ENCODE assay signal across 10 cellular contexts in the genomic region with DNA sequence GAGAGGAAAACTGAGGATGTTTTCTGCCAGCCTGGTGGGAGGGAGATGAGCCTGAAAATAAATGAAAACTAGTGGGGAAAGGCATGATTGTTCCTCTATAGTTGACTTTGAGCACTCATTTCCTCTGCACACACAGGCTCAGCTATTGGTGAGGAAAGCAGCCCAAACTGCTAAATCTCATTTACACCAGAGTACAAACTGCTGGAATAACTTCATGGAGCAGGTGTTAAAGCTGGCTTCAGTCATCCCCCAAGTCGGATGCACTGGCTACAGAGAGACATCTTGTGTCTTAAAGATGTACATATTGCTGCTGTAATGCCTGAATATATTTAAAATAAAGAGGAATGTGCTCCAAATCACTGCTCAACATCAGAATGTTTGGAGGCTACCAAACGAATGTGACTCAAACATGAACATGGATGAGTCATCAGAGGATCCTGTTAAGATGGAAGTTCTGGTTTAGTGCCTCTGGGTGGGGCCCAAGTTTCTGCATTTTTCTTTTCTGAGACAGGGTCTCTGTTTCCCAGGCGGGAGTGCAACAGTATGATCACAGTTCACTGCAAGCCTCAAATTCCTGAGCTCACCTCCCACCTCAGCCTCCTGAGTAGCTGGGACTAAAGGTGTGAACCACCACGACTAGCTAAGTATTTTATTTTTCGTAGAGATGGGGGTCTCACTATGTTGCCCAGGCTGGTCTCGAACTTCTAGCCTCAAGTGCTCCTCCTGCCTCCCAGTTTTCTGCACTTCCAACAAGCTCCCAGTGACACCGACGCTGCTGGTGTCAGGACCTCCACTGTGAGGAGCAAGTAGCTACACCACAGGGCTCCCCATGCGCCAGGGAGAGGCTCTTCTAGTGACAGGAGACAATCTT.
DNase-seq lines count a peak whose midpoint lies in the region; ATAC-seq and TF ChIP-seq lines count a peak whose summit lies in the region.
"Had no signal": no experiment of that assay in that cellular context is flagged by ENCODE, and none has a peak within 500 bp of the region (broad histone marks: within the 10 kb centered on the region; RNA-seq: fewer than 3 reads in every experiment).

No MANE protein-coding gene starts in this region.

- H3K36me3 ChIP-seq in osteoblast (ENCODE audit: insufficient read depth, low read length) = peaks cover 4% of the 10 kb centered on the region

- peak; percentile 3 for DNase-seq in DMS53 (lab: John Stamatoyannopoulos, UW)
- DNase-seq in DMS53 treated with DMSO at 0.1 percent for 48 hours (lab: John Stamatoyannopoulos, UW; ENCODE audit: unreplicated experiment) = no peak
- DNase-seq in MV-4-11 (lab: John Stamatoyannopoulos, UW) = peak; percentile 21
- peak; percentile 71 for DNase-seq in dedifferentiated amniotic fluid mesenchymal stem cell (ENCODE audit: extremely low spot score)
- DNase-seq in osteoblast (ENCODE audit: insufficient read length, low spot score, missing footprints) = peak; percentile 94
- DNase-seq in omental fat pad (ENCODE audit: low spot score) = no peak
- no peak for DNase-seq in NCI-H146 treated with DMSO at 0.1 percent for 48 hours (lab: John Stamatoyannopoulos, UW; ENCODE audit: unreplicated experiment)
- DNase-seq: cerebellar nuclear complex had no signal

- peaks cover 12% of the 10 kb centered on the region for H3K4me1 ChIP-seq in osteoblast (ENCODE audit: insufficient read depth, low read length)

- H4K20me1 ChIP-seq in osteoblast (ENCODE audit: insufficient read depth, low read length) = no peaks in the 10 kb centered on the region

- TF ChIP-seq CTCF in osteoblast (IDR thresholded peaks at IDR 0.05; ENCODE audit: extremely low read depth, low read depth, low read length) = no peak
- no peak for TF ChIP-seq CTCF in omental fat pad (IDR thresholded peaks at IDR 0.05)

- no peak overlapping the region for H2AFZ ChIP-seq in osteoblast (ENCODE audit: low read length)

- peak overlapping the region; percentile 77 for H3K4me2 ChIP-seq in osteoblast (ENCODE audit: insufficient read depth, low read length)

- no peaks in the 10 kb centered on the region for H3K9me3 ChIP-seq in osteoblast (ENCODE audit: low read depth, low read length)

- H3K4me3 ChIP-seq in osteoblast (ENCODE audit: insufficient read depth, low read length) = peak overlapping the region; percentile 37

- no peaks in the 10 kb centered on the region for H3K79me2 ChIP-seq in osteoblast (ENCODE audit: insufficient read depth, low read length)

- H3K27ac ChIP-seq in osteoblast (ENCODE audit: low read depth, low read length) = no peak overlapping the region
- H3K27ac ChIP-seq: 22Rv1 had no signal

- ATAC-seq in omental fat pad (ENCODE audit: low FRiP score) (no peak), GM19452 (IDR thresholded peaks at IDR 0.05; ENCODE audit: unreplicated experiment) (no peak)

- no peaks in the 10 kb centered on the region for H3K27me3 ChIP-seq in osteoblast (ENCODE audit: insufficient read depth, low read length)

Comparison
In these comparisons a context has a peak if more than half of its experiments do, and no peak if none do; other contexts are left out.
1. DNase-seq: peak in DMS53 (single experiment), MV-4-11 (single experiment), dedifferentiated amniotic fluid mesenchymal stem cell (single experiment) and osteoblast (single experiment); none in DMS53 treated with DMSO at 0.1 percent for 48 hours (single experiment), omental fat pad (single experiment) and NCI-H146 treated with DMSO at 0.1 percent for 48 hours (single experiment).